8 cellular contexts compared by ENCODE assay signal in the genomic region with DNA sequence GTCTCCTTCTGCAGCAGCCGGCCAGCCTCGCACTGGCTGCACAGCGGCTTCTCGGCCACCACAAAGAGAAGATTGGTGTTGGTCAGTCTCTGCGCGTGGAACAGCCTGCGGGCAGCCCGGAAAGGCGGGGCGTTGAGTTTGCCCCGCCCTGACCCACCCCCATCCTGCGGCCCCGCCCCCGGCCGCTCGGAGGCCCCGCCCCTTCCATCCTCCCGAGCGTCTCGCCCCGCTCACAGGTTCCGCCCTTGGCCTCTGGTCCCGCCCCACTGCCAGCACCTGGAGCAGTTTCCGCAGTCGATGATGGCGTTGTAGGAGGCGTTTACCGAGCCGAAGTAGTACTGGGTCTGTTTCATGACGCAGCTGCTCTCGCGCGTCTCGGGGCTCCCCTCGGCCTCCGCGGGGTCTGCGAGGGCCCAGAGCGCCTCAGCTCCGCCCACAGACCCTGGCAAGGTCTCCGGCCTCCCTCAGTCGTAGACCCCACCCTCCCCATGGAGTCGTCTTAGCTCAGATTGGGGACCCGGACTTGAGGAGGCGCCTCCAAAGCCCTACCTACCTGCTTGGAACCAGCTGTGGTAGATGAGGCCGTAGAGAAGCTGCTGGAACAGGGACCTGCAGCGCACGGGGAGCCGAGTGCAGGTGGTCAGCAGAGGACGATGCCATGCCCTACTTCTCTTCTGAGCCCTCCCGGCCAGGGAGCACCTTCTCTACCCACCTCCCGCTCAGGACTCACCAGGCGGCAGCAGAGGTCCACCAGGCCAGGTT. TPM values are rescaled to one million over a fixed set of nuclear protein-coding genes. Genes with fewer than 3 reads are reported as not detected.
DNase-seq lines count a peak whose midpoint lies in the region; ATAC-seq and TF ChIP-seq lines count a peak whose summit lies in the region.

No MANE protein-coding gene starts in this region.

- no peak for TF ChIP-seq CTCF in left ventricle myocardium inferior (IDR thresholded peaks at IDR 0.05; ENCODE audit: borderline replicate concordance)

- intact Hi-C loops in left ventricle myocardium inferior (cut with micrococcal nuclease): no loop called here

- no peaks in the 10 kb centered on the region for H4K20me1 ChIP-seq in BLaER1 treated with 17β-estradiol and CSF1 and Interleukin-3, amounts not matched to agents 10 nM and 100 nM

- 7% methylated on average over 53 of the region's 53 CpGs for WGBS in urinary bladder

- peak; percentile 88 for DNase-seq in SW480 (ENCODE audit: low spot score)
- peak; percentile 86 for DNase-seq in activated naive CD8-positive, alpha-beta T cell treated with anti-CD3 and anti-CD28 coated beads, Interleukin-2, amount 50 U/mL, for 16 hours (ENCODE audit: low read depth, low spot score)
- peak; percentile 82 for DNase-seq in left ventricle myocardium inferior

- no peaks in the 10 kb centered on the region for H3K9me3 ChIP-seq in BLaER1 treated with 17β-estradiol and CSF1 and Interleukin-3, amounts not matched to agents 10 nM and 100 nM (replicated peaks in 1 of 11)
- no peaks in the 10 kb centered on the region for H3K9me3 ChIP-seq in left ventricle myocardium inferior (replicated peaks)

- H3K9ac ChIP-seq in BLaER1 treated with 17β-estradiol and CSF1 and Interleukin-3, amounts not matched to agents 10 nM and 100 nM: peak overlapping the region; percentile 46 to 78 (median 74); a peak in 21 of 22 replicates
- peak overlapping the region; percentile 75 for H3K9ac ChIP-seq in rectal smooth muscle tissue (ENCODE audit: low read length)

- H3K27me3 ChIP-seq in BLaER1 treated with 17β-estradiol and CSF1 and Interleukin-3, amounts not matched to agents 10 nM and 100 nM: no peaks in the 10 kb centered on the region
- H3K27me3 ChIP-seq in left ventricle myocardium inferior (ENCODE audit: low read depth) (no peaks in the 10 kb centered on the region), rectal smooth muscle tissue (ENCODE audit: control insufficient read depth, insufficient read depth, low read length) (peaks cover 3% of the 10 kb centered on the region)

- H3K4me2 ChIP-seq in BLaER1 treated with 17β-estradiol and CSF1 and Interleukin-3, amounts not matched to agents 10 nM and 100 nM: peak overlapping the region; percentile 86 to 97 (median 92)

- H3K4me3 ChIP-seq in BLaER1 treated with 17β-estradiol and CSF1 and Interleukin-3, amounts not matched to agents 10 nM and 100 nM: peak overlapping the region; percentile 53 to 74 (median 62)
- H3K4me3 ChIP-seq in left ventricle myocardium inferior (peak overlapping the region; percentile 68), rectal smooth muscle tissue (ENCODE audit: low read length) (peak overlapping the region; percentile 77), urinary bladder (ENCODE audit: low read depth, low read length) (peak overlapping the region; percentile 51)

- ATAC-seq in GM19397 (IDR thresholded peaks at IDR 0.05; ENCODE audit: unreplicated experiment): peak; percentile 81
- peak; percentile 54 for ATAC-seq in HG03558 (IDR thresholded peaks at IDR 0.05; ENCODE audit: extremely low read depth, unreplicated experiment)

- peaks cover 11 to 48% (median 35%) of the 10 kb centered on the region in 10 experiments; a peak in 19 of 20 replicates for H3K4me1 ChIP-seq in BLaER1 treated with 17β-estradiol and CSF1 and Interleukin-3, amounts not matched to agents 10 nM and 100 nM
- H3K4me1 ChIP-seq in left ventricle myocardium inferior: peaks cover 15% of the 10 kb centered on the region
- peaks cover 2% of the 10 kb centered on the region for H3K4me1 ChIP-seq in rectal smooth muscle tissue (ENCODE audit: control insufficient read depth, insufficient read depth, low read length)
- no peaks in the 10 kb centered on the region for H3K4me1 ChIP-seq in urinary bladder (ENCODE audit: insufficient read depth)

- peak overlapping the region in 9 of 11 experiments; percentile 47 to 78 (median 66); a peak in 17 of 22 replicates for H3K27ac ChIP-seq in BLaER1 treated with 17β-estradiol and CSF1 and Interleukin-3, amounts not matched to agents 10 nM and 100 nM
- H3K27ac ChIP-seq in left ventricle myocardium inferior (replicated peaks): peak overlapping the region; percentile 38
- peak overlapping the region; percentile 65 for H3K27ac ChIP-seq in rectal smooth muscle tissue (ENCODE audit: low read depth, low read length)
- H3K27ac ChIP-seq in urinary bladder (ENCODE audit: low read depth): peak overlapping the region; percentile 13

- no peaks in the 10 kb centered on the region for H3K36me3 ChIP-seq in BLaER1 treated with 17β-estradiol and CSF1 and Interleukin-3, amounts not matched to agents 10 nM and 100 nM
- H3K36me3 ChIP-seq in left ventricle myocardium inferior (no peaks in the 10 kb centered on the region), rectal smooth muscle tissue (ENCODE audit: control insufficient read depth, insufficient read depth, low read length) (no peaks in the 10 kb centered on the region), urinary bladder (ENCODE audit: insufficient read depth) (no peaks in the 10 kb centered on the region)

RNA-seq across cellular contexts. Expression of gene TMEM115, which starts 5.9 kb away (rescaled TPM):
- 23.5 TPM for total RNA-seq in left ventricle myocardium inferior
- total RNA-seq in urinary bladder: 16.2 TPM
- polyA plus RNA-seq in urinary bladder: 49.8 TPM

RNA-seq across cellular contexts. Expression of gene CYB561D2, which starts 14.6 kb away (rescaled TPM):
- total RNA-seq in left ventricle myocardium inferior: 7.0 TPM
- 8.6 TPM for total RNA-seq in urinary bladder
- 19.2 TPM for polyA plus RNA-seq in urinary bladder

RNA-seq across cellular contexts. Expression of gene NPRL2, which starts 14.7 kb away (rescaled TPM):
- total RNA-seq in left ventricle myocardium inferior (16.4 TPM), urinary bladder (17.3 TPM)
- 17.0 TPM for polyA plus RNA-seq in urinary bladder

RNA-seq across cellular contexts. Expression of gene ZMYND10, which starts 19.7 kb away (rescaled TPM):
- not detected for total RNA-seq in left ventricle myocardium inferior
- 1.2 TPM for total RNA-seq in urinary bladder
- 0.62 TPM for polyA plus RNA-seq in urinary bladder

RNA-seq across cellular contexts. Expression of gene RASSF1, which starts 24.6 kb away (rescaled TPM):
- 11.4 TPM for total RNA-seq in left ventricle myocardium inferior
- total RNA-seq in urinary bladder: 25.4 TPM
- 41.5 TPM for polyA plus RNA-seq in urinary bladder

Comparison
In these comparisons a context has a peak if more than half of its experiments do, and no peak if none do; other contexts are left out.
1. Peak in every context shown above with its lines: DNase-seq, ATAC-seq, H3K4me3 ChIP-seq and H3K27ac ChIP-seq.
2. H3K27ac ChIP-seq: peak in every context shown above with its lines; median percentile 66 in BLaER1 treated with 17β-estradiol and CSF1 and Interleukin-3, amounts not matched to agents 10 nM and 100 nM; 65 in rectal smooth muscle tissue; 38 in left ventricle myocardium inferior; 13 in urinary bladder.